ENCODE assay signal across 9 cellular contexts in the genomic region with DNA sequence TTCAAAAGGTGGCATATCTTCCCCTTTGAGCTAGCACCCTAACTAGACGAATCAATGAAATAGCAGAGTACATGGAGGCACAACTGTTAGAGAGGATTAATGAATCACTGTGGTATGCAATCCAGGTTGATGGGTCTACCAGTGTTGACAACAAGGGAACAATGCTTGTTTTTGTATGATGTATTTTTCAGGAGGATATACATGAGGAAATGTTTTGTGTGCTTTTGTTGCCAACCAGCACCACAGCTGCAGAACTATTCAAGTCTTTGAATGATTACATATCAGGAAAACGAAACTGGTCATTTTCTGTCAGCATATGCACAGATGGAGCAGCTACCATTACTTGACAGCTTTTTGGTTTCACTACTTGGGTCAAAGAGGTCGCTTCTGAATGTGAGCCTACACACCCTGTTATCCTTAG.
DNase-seq lines count a peak whose midpoint lies in the region; ATAC-seq and TF ChIP-seq lines count a peak whose summit lies in the region.
"Had no signal": no experiment of that assay in that cellular context is flagged by ENCODE, and none has a peak within 500 bp of the region (broad histone marks: within the 10 kb centered on the region; RNA-seq: fewer than 3 reads in every experiment).

No MANE protein-coding gene starts in this region.

- TF ChIP-seq CTCF in KMS-11 (conservative IDR thresholded peaks at IDR 0.05; ENCODE audit: low read depth, low read length), result no peak
- TF ChIP-seq CTCF in foreskin keratinocyte (conservative IDR thresholded peaks at IDR 0.05), result no peak

- peak; percentile 54 to 70 for DNase-seq in foreskin keratinocyte
- DNase-seq in NCI-H1436 treated with DMSO at 0.1 percent for 48 hours (lab: John Stamatoyannopoulos, UW), result no peak
- DNase-seq in NCI-H226, result no peak
- DNase-seq: effector memory CD4-positive, alpha-beta T cell; naive B cell had no signal

- ATAC-seq in GM18519 (IDR thresholded peaks at IDR 0.05; ENCODE audit: low FRiP score, unreplicated experiment) (peak; percentile 80), GM19455 (IDR thresholded peaks at IDR 0.05; ENCODE audit: unreplicated experiment) (peak; percentile 75), foreskin keratinocyte (peak; percentile 77), SK-N-SH treated with all-trans-retinoic acid at 6 μM for 48 hours (no peak)

- H3K9ac ChIP-seq in KMS-11, result peak overlapping the region; percentile 79

- H4K20me1 ChIP-seq in KMS-11 (ENCODE audit: insufficient read depth), result no peaks in the 10 kb centered on the region

- no peaks in the 10 kb centered on the region for H3K27me3 ChIP-seq in KMS-11 (ENCODE audit: insufficient read depth, low read depth)
- no peaks in the 10 kb centered on the region for H3K27me3 ChIP-seq in foreskin keratinocyte

- H3K4me1 ChIP-seq in KMS-11 (ENCODE audit: low read depth, poor library complexity, severe bottlenecking), result peaks cover 89% of the 10 kb centered on the region
- H3K4me1 ChIP-seq in foreskin keratinocyte, result peaks cover 30% of the 10 kb centered on the region

- no peak overlapping the region for H2AFZ ChIP-seq in KMS-11 (ENCODE audit: low read depth)

- peaks cover 9% of the 10 kb centered on the region for H3K79me2 ChIP-seq in KMS-11 (ENCODE audit: insufficient read depth, low read depth)

- H3K27ac ChIP-seq in KMS-11 (peak overlapping the region; percentile 100), foreskin keratinocyte (peak overlapping the region; percentile 48)

- H3K36me3 ChIP-seq in KMS-11 (ENCODE audit: insufficient read depth), result no peaks in the 10 kb centered on the region

- H3K4me3 ChIP-seq in KMS-11 (IDR thresholded peaks at IDR 0.05; ENCODE audit: insufficient read depth, low read depth, low read length), result no peak overlapping the region

- H3K4me2 ChIP-seq in KMS-11, result peak overlapping the region; percentile 89

TF ChIP-seq in SK-N-SH treated with all-trans-retinoic acid at 6 μM for 48 hours, 23 proteins besides CTCF, POLR2A, EP300 and RAD21:
- TF ChIP-seq OSR1 (CRISPR knock-in tag; IDR thresholded peaks at IDR 0.05), result no peak
- TF ChIP-seq, protein P1, sequence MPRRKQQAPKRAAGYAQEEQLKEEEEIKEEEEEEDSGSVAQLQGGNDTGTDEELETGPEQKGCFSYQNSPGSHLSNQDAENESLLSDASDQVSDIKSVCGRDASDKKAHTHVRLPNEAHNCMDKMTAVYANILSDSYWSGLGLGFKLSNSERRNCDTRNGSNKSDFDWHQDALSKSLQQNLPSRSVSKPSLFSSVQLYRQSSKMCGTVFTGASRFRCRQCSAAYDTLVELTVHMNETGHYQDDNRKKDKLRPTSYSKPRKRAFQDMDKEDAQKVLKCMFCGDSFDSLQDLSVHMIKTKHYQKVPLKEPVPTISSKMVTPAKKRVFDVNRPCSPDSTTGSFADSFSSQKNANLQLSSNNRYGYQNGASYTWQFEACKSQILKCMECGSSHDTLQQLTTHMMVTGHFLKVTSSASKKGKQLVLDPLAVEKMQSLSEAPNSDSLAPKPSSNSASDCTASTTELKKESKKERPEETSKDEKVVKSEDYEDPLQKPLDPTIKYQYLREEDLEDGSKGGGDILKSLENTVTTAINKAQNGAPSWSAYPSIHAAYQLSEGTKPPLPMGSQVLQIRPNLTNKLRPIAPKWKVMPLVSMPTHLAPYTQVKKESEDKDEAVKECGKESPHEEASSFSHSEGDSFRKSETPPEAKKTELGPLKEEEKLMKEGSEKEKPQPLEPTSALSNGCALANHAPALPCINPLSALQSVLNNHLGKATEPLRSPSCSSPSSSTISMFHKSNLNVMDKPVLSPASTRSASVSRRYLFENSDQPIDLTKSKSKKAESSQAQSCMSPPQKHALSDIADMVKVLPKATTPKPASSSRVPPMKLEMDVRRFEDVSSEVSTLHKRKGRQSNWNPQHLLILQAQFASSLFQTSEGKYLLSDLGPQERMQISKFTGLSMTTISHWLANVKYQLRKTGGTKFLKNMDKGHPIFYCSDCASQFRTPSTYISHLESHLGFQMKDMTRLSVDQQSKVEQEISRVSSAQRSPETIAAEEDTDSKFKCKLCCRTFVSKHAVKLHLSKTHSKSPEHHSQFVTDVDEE (CRISPR knock-in tag; IDR thresholded peaks at IDR 0.05), result no peak
- TF ChIP-seq GLIS3 (CRISPR knock-in tag; IDR thresholded peaks at IDR 0.05), result no peak
- no peak for TF ChIP-seq CSDC2 (CRISPR knock-in tag; IDR thresholded peaks at IDR 0.05)
- TF ChIP-seq PATZ1 (CRISPR knock-in tag; IDR thresholded peaks at IDR 0.05; ENCODE audit: borderline replicate concordance), result no peak
- TF ChIP-seq, protein P2, sequence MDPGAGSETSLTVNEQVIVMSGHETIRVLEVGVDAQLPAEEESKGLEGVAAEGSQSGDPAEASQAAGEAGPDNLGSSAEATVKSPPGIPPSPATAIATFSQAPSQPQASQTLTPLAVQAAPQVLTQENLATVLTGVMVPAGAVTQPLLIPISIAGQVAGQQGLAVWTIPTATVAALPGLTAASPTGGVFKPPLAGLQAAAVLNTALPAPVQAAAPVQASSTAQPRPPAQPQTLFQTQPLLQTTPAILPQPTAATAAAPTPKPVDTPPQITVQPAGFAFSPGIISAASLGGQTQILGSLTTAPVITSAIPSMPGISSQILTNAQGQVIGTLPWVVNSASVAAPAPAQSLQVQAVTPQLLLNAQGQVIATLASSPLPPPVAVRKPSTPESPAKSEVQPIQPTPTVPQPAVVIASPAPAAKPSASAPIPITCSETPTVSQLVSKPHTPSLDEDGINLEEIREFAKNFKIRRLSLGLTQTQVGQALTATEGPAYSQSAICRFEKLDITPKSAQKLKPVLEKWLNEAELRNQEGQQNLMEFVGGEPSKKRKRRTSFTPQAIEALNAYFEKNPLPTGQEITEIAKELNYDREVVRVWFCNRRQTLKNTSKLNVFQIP (CRISPR knock-in tag; IDR thresholded peaks at IDR 0.05; ENCODE audit: borderline replicate concordance, low read depth), result no peak
- TF ChIP-seq RARB (CRISPR knock-in tag; IDR thresholded peaks at IDR 0.05), result no peak
- TF ChIP-seq ARNTL (CRISPR knock-in tag; IDR thresholded peaks at IDR 0.05; ENCODE audit: borderline replicate concordance, low read depth), result no peak

Comparison
In these comparisons a context has a peak if more than half of its experiments do, and no peak if none do; other contexts are left out.
1. DNase-seq: peak in foreskin keratinocyte (2 of 2); none in NCI-H1436 treated with DMSO at 0.1 percent for 48 hours (single experiment) and NCI-H226 (single experiment).